ENCODE assay signal across 11 cellular contexts in the genomic region with DNA sequence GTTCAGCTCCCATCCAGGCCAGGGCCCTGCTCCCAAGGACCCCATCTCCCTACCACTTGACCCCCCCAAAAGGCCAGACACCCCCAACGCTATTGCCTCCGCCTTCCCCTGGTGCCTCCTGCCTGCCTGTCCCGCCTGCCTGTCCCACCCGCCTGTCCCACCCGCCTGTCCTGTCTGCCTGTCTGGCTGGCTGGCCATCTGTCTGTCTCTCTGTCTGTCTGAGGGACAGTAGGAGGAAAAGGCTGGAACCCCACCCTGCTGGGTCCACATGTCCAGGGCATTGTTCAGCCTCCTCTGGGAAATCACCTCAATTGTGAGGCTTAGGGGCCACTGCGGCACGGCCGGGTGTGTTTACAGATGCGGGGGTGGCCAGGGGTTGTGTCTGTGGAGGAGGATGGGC. TPM values are rescaled to one million over a fixed set of nuclear protein-coding genes. Genes with fewer than 3 reads are reported as not detected.
DNase-seq lines count a peak whose midpoint lies in the region; ATAC-seq and TF ChIP-seq lines count a peak whose summit lies in the region.
"Had no signal": no experiment of that assay in that cellular context is flagged by ENCODE, and none has a peak within 500 bp of the region (broad histone marks: within the 10 kb centered on the region; RNA-seq: fewer than 3 reads in every experiment).

No MANE protein-coding gene starts in this region.

- no peak for DNase-seq in GM23338 (ENCODE audit: low spot score)
- no peak for DNase-seq in body of pancreas
- DNase-seq in lung (ENCODE audit: low spot score) = no peak
- DNase-seq in spleen = peak; percentile 79
- no peak for DNase-seq in cortex of kidney (lab: John Stamatoyannopoulos, UW)
- no peak for DNase-seq in HEK293T (ENCODE audit: extremely low spot score)
- DNase-seq in NCI-H748 treated with DMSO at 0.1 percent for 48 hours (lab: John Stamatoyannopoulos, UW) = no peak
- DNase-seq: KG1; NCI-H2081; stimulated activated naive CD8-positive, alpha-beta T cell treated with anti-CD3 and anti-CD28 coated beads, Interleukin-15, Interleukin-2, amounts not matched to agents 100 U/mL and 50 U/mL, for 24 hours had no signal

- no peaks in the 10 kb centered on the region for H3K9me2 ChIP-seq in GM23338 (ENCODE audit: insufficient read depth)

- no peaks in the 10 kb centered on the region for H3K9me3 ChIP-seq in body of pancreas
- H3K9me3 ChIP-seq in lung (ENCODE audit: control insufficient read depth in 2 of 2, insufficient read depth in 1 of 2, low read length in 1 of 2) = peaks cover 0 to 5% of the 10 kb centered on the region in 2 donors
- peaks cover 0 to 10% (median 2%) of the 10 kb centered on the region in 8 donors for H3K9me3 ChIP-seq in spleen

- H3F3A ChIP-seq in GM23338 (replicated peaks; ENCODE audit: low read depth) = peaks cover 17% of the 10 kb centered on the region

- no peaks in the 10 kb centered on the region for H3K27me3 ChIP-seq in GM23338 (ENCODE audit: insufficient read depth)
- H3K27me3 ChIP-seq in body of pancreas = no peaks in the 10 kb centered on the region
- H3K27me3 ChIP-seq in lung (ENCODE audit: control insufficient read depth, insufficient read depth) = no peaks in the 10 kb centered on the region
- no peaks in the 10 kb centered on the region for H3K27me3 ChIP-seq in spleen (replicated peaks in 1 of 7)

- no peak overlapping the region for H3K4me3 Mint-ChIP-seq in GM23338

- no peak overlapping the region for H3K27ac ChIP-seq in GM23338 (ENCODE audit: low read depth)
- H3K27ac ChIP-seq in body of pancreas = peak overlapping the region in 3 of 4 donors; percentile 79 to 83 (median 81)
- peak overlapping the region; percentile 46 to 88 for H3K27ac ChIP-seq in lung (ENCODE audit: low read depth in 1 of 2, low read length in 1 of 2)
- H3K27ac ChIP-seq in spleen = peak overlapping the region; percentile 35 to 94 (median 88)

- no peaks in the 10 kb centered on the region for H3K79me2 ChIP-seq in GM23338 (replicated peaks; ENCODE audit: insufficient read depth)

- CTCF ChIA-PET in HEK293T (lab: Yijun Ruan, JAX) = no interaction called here

- H3K27ac Mint-ChIP-seq in GM23338 = peak overlapping the region; percentile 75; the same call in 1 of the 2 replicates

- H4K20me1 ChIP-seq in GM23338 (replicated peaks; ENCODE audit: insufficient read depth) = no peaks in the 10 kb centered on the region

- H3K4me3 ChIP-seq in GM23338 (no peak overlapping the region), body of pancreas (no peak overlapping the region), lung (no peak overlapping the region), spleen (no peak overlapping the region)

- POLR2A ChIA-PET in HEK293T (lab: Yijun Ruan, JAX) = interaction anchor here (2.8 kb wide), 1 partner anchor 141 kb away, joined by 22 read pairs; the partner anchor contains the start of gene RPL3

- ATAC-seq in GM23338 (no peak), body of pancreas (no peak), lung (ENCODE audit: insufficient read depth, low FRiP score) (no peak), HG03139 (IDR thresholded peaks at IDR 0.05; ENCODE audit: unreplicated experiment) (no peak)
- ATAC-seq: stimulated activated naive CD8-positive, alpha-beta T cell treated with anti-CD3 and anti-CD28 coated beads, Interleukin-15, Interleukin-2, amounts not matched to agents 100 U/mL and 50 U/mL, for 24 hours had no signal

- no peak overlapping the region for H2AFZ ChIP-seq in GM23338

- peaks cover 2% of the 10 kb centered on the region; the same call in 1 of the 3 replicates for H3K36me3 Mint-ChIP-seq in GM23338 (ENCODE audit: low read depth)

- no peak for TF ChIP-seq POLR2A in body of pancreas (IDR thresholded peaks at IDR 0.05)
- TF ChIP-seq POLR2A in spleen (IDR thresholded peaks at IDR 0.05) = no peak

- H3K4me2 ChIP-seq in GM23338 = no peak overlapping the region

- H3K36me3 ChIP-seq in GM23338 (ENCODE audit: insufficient read depth) (no peaks in the 10 kb centered on the region), body of pancreas (replicated peaks in 1 of 2; ENCODE audit: insufficient read depth in 1 of 2, low read depth in 2 of 2) (no peaks in the 10 kb centered on the region), lung (ENCODE audit: control insufficient read depth in 2 of 2, insufficient read depth in 2 of 2, low read length in 2 of 2) (no peaks in the 10 kb centered on the region), spleen (no peaks in the 10 kb centered on the region)

- 90 to 97% methylated on average over 9 of the region's 9 CpGs for WGBS in body of pancreas, 2 donors
- 72 to 84% methylated on average over 9 of the region's 9 CpGs for WGBS in lung, 2 donors
- WGBS in spleen, 5 donors = 68 to 88% (median 80%) methylated on average over 9 of the region's 9 CpGs

- peaks cover 72% of the 10 kb centered on the region for H3K4me1 Mint-ChIP-seq in GM23338

- peaks cover 25% of the 10 kb centered on the region for H3K27me3 Mint-ChIP-seq in GM23338 (ENCODE audit: insufficient read depth, low read depth, poor library complexity)

- intact Hi-C loops in body of pancreas (cut with DNase I) (no loop called here), spleen (cut with DNase I; ENCODE audit: low total_unique reads) (loop anchor here (10.0 kb wide), 1 partner anchor 337 kb away; no protein-coding TSS in a partner anchor)

- peaks cover 45% of the 10 kb centered on the region for H3K4me1 ChIP-seq in GM23338 (ENCODE audit: insufficient read depth)
- H3K4me1 ChIP-seq in body of pancreas = peaks cover 42% of the 10 kb centered on the region
- peaks cover 15 to 47% of the 10 kb centered on the region in 2 donors for H3K4me1 ChIP-seq in lung (ENCODE audit: control insufficient read depth in 2 of 2, insufficient read depth in 2 of 2, low read length in 2 of 2)
- peaks cover 37 to 74% (median 69%) of the 10 kb centered on the region in 6 donors for H3K4me1 ChIP-seq in spleen

- H3K9me3 Mint-ChIP-seq in GM23338 = peaks cover 5% of the 10 kb centered on the region; the same call in 2 of the 3 replicates

- no peak for TF ChIP-seq CTCF in GM23338 (conservative IDR thresholded peaks at IDR 0.05; ENCODE audit: low read depth in 2 of 2)
- TF ChIP-seq CTCF in body of pancreas (IDR thresholded peaks at IDR 0.05) = no peak
- no peak for TF ChIP-seq CTCF in lung (IDR thresholded peaks at IDR 0.05; ENCODE audit: control extremely low read depth, extremely low read depth)
- no peak for TF ChIP-seq CTCF in spleen (IDR thresholded peaks at IDR 0.05 in 8 of 11, conservative IDR thresholded peaks at IDR 0.05 in 3 of 11)

TF ChIP-seq in GM23338, 12 proteins besides CTCF, POLR2A, EP300 and RAD21 (continues in another document):
- no peak for TF ChIP-seq ZNF331 (CRISPR knock-in tag; IDR thresholded peaks at IDR 0.05; ENCODE audit: low read depth)
- TF ChIP-seq JUNB (IDR thresholded peaks at IDR 0.05; ENCODE audit: unreplicated experiment) = no peak
- no peak for TF ChIP-seq NANOG (IDR thresholded peaks at IDR 0.05; ENCODE audit: borderline replicate concordance)
- no peak for TF ChIP-seq ETS1 (IDR thresholded peaks at IDR 0.05)

TF ChIP-seq in HEK293T, 16 proteins besides CTCF, POLR2A, EP300 and RAD21:
- no peak for TF ChIP-seq NFRKB (IDR thresholded peaks at IDR 0.05)
- no peak for TF ChIP-seq SP1 (IDR thresholded peaks at IDR 0.05)
- no peak for TF ChIP-seq ARNT (IDR thresholded peaks at IDR 0.05)

RNA-seq across cellular contexts. Expression of gene CBX7, which starts 25.3 kb away (rescaled TPM):
- total RNA-seq in GM23338 (2014; rRNA removed; shearing (Covaris generic)) = 11.5 and 12.7 TPM in 2 replicates
- polyA plus RNA-seq in GM23338 (2016; fragmentation: Nextera tagmentation; extraction: Ambion mirVana) (2.6 and 2.8 TPM in 2 replicates), lung (10 to 100 TPM; 18.9 to 27.8 TPM), spleen (10 to 100 TPM; 20.2 to 62.0 (median 26.8) TPM)
- total RNA-seq in body of pancreas (10 to 100 TPM; 38.1 to 41.2 TPM), lung (10 to 100 TPM; 18.1 to 22.9 TPM), spleen (10 to 100 TPM; 50.9 to 99.4 (median 64.6) TPM)
